1 cellular context compared by ENCODE assay signal in the genomic region with DNA sequence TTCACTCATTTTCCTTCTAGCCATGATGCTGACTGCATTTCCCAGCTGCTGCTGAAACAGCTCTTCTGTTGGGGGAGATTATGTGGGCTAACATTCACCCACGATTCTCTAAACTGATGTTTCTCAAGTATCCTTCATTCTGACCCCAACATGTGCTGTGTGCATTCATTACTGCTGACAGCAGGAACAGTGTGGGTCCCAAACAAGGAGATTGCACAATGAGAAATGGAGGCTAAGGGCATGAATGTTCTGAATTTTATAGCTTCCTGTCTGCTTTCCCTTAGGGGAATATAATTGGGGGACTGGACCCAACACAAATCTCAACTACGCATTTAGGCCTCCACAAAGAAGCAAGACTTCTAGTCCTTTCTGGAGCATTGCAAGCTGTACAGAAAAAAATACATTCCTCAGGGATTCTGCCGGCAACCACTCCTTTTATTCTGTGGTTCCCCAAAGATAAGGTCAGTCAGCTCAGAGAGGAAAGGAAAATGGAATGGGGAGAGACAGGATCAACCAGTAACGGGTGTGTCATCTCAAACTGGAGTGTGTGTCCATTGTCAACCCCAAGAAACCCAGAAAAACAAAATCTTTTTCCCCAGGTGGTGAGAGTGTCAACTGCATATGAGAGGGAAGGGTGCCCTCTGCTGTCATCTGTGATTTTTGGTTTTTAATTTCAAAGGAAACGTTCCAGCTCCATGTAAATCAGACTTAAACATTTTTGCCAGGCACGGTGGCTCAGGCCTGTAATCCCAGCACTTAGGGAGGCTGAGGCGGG.
TF ChIP-seq lines count a peak whose summit lies in the region.

No MANE protein-coding gene starts in this region.

TF ChIP-seq in GM12878, 131 proteins besides CTCF, POLR2A, EP300 and RAD21 (continued from another document):
- peak; percentile 93 for TF ChIP-seq SMC3 (IDR thresholded peaks at IDR 0.05; ENCODE audit: borderline replicate concordance, low read length)
- TF ChIP-seq, protein P1, sequence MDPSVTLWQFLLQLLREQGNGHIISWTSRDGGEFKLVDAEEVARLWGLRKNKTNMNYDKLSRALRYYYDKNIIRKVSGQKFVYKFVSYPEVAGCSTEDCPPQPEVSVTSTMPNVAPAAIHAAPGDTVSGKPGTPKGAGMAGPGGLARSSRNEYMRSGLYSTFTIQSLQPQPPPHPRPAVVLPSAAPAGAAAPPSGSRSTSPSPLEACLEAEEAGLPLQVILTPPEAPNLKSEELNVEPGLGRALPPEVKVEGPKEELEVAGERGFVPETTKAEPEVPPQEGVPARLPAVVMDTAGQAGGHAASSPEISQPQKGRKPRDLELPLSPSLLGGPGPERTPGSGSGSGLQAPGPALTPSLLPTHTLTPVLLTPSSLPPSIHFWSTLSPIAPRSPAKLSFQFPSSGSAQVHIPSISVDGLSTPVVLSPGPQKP (IDR thresholded peaks at IDR 0.05; ENCODE audit: low read depth, low read length), result no peak
